6 cellular contexts compared by ENCODE assay signal in genomic region chr19:49117677-49118564, GRCh38. TPM values are rescaled to one million over a fixed set of nuclear protein-coding genes. Genes with fewer than 3 reads are reported as not detected.
DNase-seq lines count a peak whose midpoint lies in the region; ATAC-seq, FAIRE-seq and TF ChIP-seq lines count a peak whose summit lies in the region.

No MANE protein-coding gene starts in this region.

- peak overlapping the region; percentile 86 for H3K4me2 ChIP-seq in K562 (ENCODE audit: insufficient read depth, low read length)

- in situ Hi-C loops in K562 (cut with MboI) = loop anchor here (10.0 kb wide), 1 partner anchor 1217 kb away; no protein-coding TSS in a partner anchor

- H3K9me3 Mint-ChIP-seq in naive thymus-derived CD8-positive, alpha-beta T cell = no peaks in the 10 kb centered on the region

- H3K4me3 Mint-ChIP-seq in naive thymus-derived CD8-positive, alpha-beta T cell = peak overlapping the region; percentile 78 to 94 (median 90)

- no peak for ATAC-seq in K562
- no peak for ATAC-seq in naive thymus-derived CD8-positive, alpha-beta T cell

- H2AFZ ChIP-seq in K562 (ENCODE audit: low read depth, low read length) = peak overlapping the region; percentile 91

- BruUV-seq in K562 (replicated peaks; lab: Mats Ljungman, UMichigan) = no TSS peak

- no peaks in the 10 kb centered on the region for H3K9me1 ChIP-seq in K562 (ENCODE audit: control insufficient read depth, insufficient read depth, low read length)

- H3K27ac ChIP-seq in K562 (ENCODE audit: extremely low read depth, low read depth, low read length) = peak overlapping the region; percentile 98

- H3K4me3 ChIP-seq in GM12865 (ENCODE audit: low read depth, low read length) (peak overlapping the region; percentile 64), K562 (peak overlapping the region; percentile 53)

- CTCF ChIA-PET in K562 (lab: Yijun Ruan, JAX; ENCODE audit: low intra/inter-chr PET ratio) = no interaction called here

- no peaks in the 10 kb centered on the region for H3K36me3 Mint-ChIP-seq in naive thymus-derived CD8-positive, alpha-beta T cell

- H3K4me1 ChIP-seq in K562 (replicated peaks in 1 of 2; ENCODE audit: control insufficient read depth in 2 of 2, insufficient read depth in 2 of 2, low read length in 2 of 2) = peaks cover 40 to 72% of the 10 kb centered on the region in 2 experiments

- FAIRE-seq in K562 (lab: Jason Lieb, UNC) (no peak), GM19239 (lab: Jason Lieb, UNC) (no peak)

- no peaks in the 10 kb centered on the region; the same call in 1 of the 2 replicates for H4K20me1 ChIP-seq in K562 (replicated peaks; ENCODE audit: control insufficient read depth, insufficient read depth, low read length)

- WGBS in K562 (ENCODE audit: insufficient coverage, low coverage, missing lambda C conversion rate) = 61% methylated on average over 26 of the region's 26 CpGs

- H3K27me3 ChIP-seq in K562 (ENCODE audit: control insufficient read depth in 2 of 2, insufficient read depth in 2 of 2, low read length in 2 of 2) = no peaks in the 10 kb centered on the region

- TF ChIP-seq POLR2A in K562 (conservative IDR thresholded peaks at IDR 0.05) = no peak

- H3K27ac Mint-ChIP-seq in naive thymus-derived CD8-positive, alpha-beta T cell = peak overlapping the region; percentile 87 to 97 (median 94)

- no peaks in the 10 kb centered on the region for H3K9me3 ChIP-seq in K562 (replicated peaks; ENCODE audit: control insufficient read depth, insufficient read depth, low read depth, low read length)

- H3K9ac ChIP-seq in K562 (ENCODE audit: insufficient read depth in 1 of 2, low read depth in 2 of 2, low read length in 2 of 2) = peak overlapping the region; percentile 95 to 98

- H3K4me1 Mint-ChIP-seq in naive thymus-derived CD8-positive, alpha-beta T cell = peaks cover 22 to 50% (median 47%) of the 10 kb centered on the region in 4 donors

- H3K27me3 Mint-ChIP-seq in naive thymus-derived CD8-positive, alpha-beta T cell = peaks cover 0 to 7% (median 0%) of the 10 kb centered on the region in 5 donors

- H3K36me3 ChIP-seq in K562 (ENCODE audit: control insufficient read depth, insufficient read depth, low read length) = peaks cover 11% of the 10 kb centered on the region

- TF ChIP-seq RAD21 in K562 (CRISPR knock-in tag; conservative IDR thresholded peaks at IDR 0.05 in 1 of 2, IDR thresholded peaks at IDR 0.05 in 1 of 2) = no peak

- TF ChIP-seq CTCF in GM12865 (IDR thresholded peaks at IDR 0.05; ENCODE audit: insufficient read depth, low read depth, low read length, missing control alignments) = no peak
- no peak for TF ChIP-seq CTCF in K562 (IDR thresholded peaks at IDR 0.05 in 2 of 3, conservative IDR thresholded peaks at IDR 0.05 in 1 of 3; ENCODE audit: insufficient read depth in 2 of 3, low read depth in 1 of 3, low read length in 3 of 3)

- H3K79me2 ChIP-seq in K562 (ENCODE audit: control insufficient read depth, insufficient read depth, low read length) = peaks cover 22% of the 10 kb centered on the region; the same call in 2 of the 3 replicates

- intact Hi-C loops in K562 (cut with micrococcal nuclease) = loop anchor here (5.0 kb wide), 1 partner anchor 39 kb away; the partner anchor contains the start of genes HRC and TRPM4

- DNase-seq in GM12865 (ENCODE audit: low read depth) (no peak), K562 (ENCODE audit: extremely low read depth in 1 of 4, low spot score in 3 of 4) (peak in 1 of 4 experiments; percentile 8), cerebellar nuclear complex (lab: John Stamatoyannopoulos, UW) (no peak), GM19239 (ENCODE audit: insufficient read length, low spot score) (no peak), SW480 (ENCODE audit: low spot score) (no peak)
- no peak for DNase-seq in naive thymus-derived CD8-positive, alpha-beta T cell

- POLR2A ChIA-PET in K562 (lab: Yijun Ruan, JAX) = interaction anchor here (0.6 to 1.6 kb wide), 5 partner anchors 11 to 759 kb away, joined by 3 to 6 read pairs (median 3); partner anchors contain the start of gene AKT1S1
- POLR2A ChIA-PET in naive thymus-derived CD8-positive, alpha-beta T cell (lab: Charles Lee) = interaction anchor here (0.7 to 3.7 kb wide), 6 partner anchors 10 to 404 kb away, joined by 3 to 23 read pairs (median 4); partner anchors contain the start of genes GYS1 and RUVBL2

- no peak for TF ChIP-seq EP300 in K562 (IDR thresholded peaks at IDR 0.05; ENCODE audit: low read length)

RNA-seq across cellular contexts. Expression of gene C19orf73, which starts 1.0 kb away (rescaled TPM):
- total RNA-seq in K562 (2011; cell fraction: chromatin; rRNA removed; ENCODE audit: low replicate concordance) = 1.3 and 4.9 TPM in 2 replicates
- 7.0 and 7.4 TPM in 2 replicates for total RNA-seq in K562 (2011; cell fraction: nucleolus; rRNA removed)
- 3.8 and 4.5 TPM in 2 replicates for total RNA-seq in K562 (2011; cell fraction: nucleoplasm; rRNA removed)
- total RNA-seq in K562 (2014; rRNA removed) = 4.7 and 7.4 TPM in 2 replicates
- total RNA-seq in K562 (2014; rRNA removed; fragmentation: Illumina TruSeq; extraction: Trizol) = 0.55 and 0.64 TPM in 2 replicates
- total RNA-seq in K562 (2015; rRNA removed; fragmentation: Illumina TruSeq; extraction: Trizol) = 1.4 and 2.1 TPM in 2 replicates
- 1.6 and 3.2 TPM in 2 replicates for total RNA-seq in K562 (2021)
- polyA plus RNA-seq in K562 (2011; rRNA removed) = 1.5 and 1.9 TPM in 2 replicates
- polyA plus RNA-seq in K562 (2011; cell fraction: cytosol; rRNA removed) = 4.1 and 8.0 TPM in 2 replicates
- 4.8 and 7.5 TPM in 2 replicates for polyA plus RNA-seq in K562 (2011; cell fraction: nucleus; rRNA removed)
- 1.8 and 3.7 TPM in 2 replicates for polyA plus RNA-seq in K562 (2012)
- polyA plus RNA-seq in K562 (2014; fragmentation: Illumina TruSeq; extraction: Trizol) = 1.1 TPM in 2 replicates
- polyA plus RNA-seq in K562 (2014; fragmentation: Nextera tagmentation; extraction: Ambion mirVana) = under 1 TPM; 0.08 to 0.32 TPM
- 5.4 and 5.7 TPM in 2 replicates for polyA plus RNA-seq in K562 (2014; rRNA removed)
- 0.69 and 0.74 TPM in 2 replicates for polyA minus RNA-seq in K562 (2011; rRNA and poly(A)+ RNA removed)
- polyA minus RNA-seq in K562 (2011; cell fraction: cytosol; rRNA and poly(A)+ RNA removed) = 1.6 and 3.3 TPM in 2 replicates
- polyA minus RNA-seq in K562 (2011; cell fraction: nucleus; rRNA and poly(A)+ RNA removed) = 4.0 and 4.2 TPM in 2 replicates
- 1 to 10 TPM; 1.6 TPM for total RNA-seq in naive thymus-derived CD8-positive, alpha-beta T cell
- 1 to 10 TPM; 3.0 to 7.0 (median 5.7) TPM for polyA plus RNA-seq in naive thymus-derived CD8-positive, alpha-beta T cell

RNA-seq across cellular contexts. Expression of gene PPFIA3, which starts 1.4 kb away (rescaled TPM):
- total RNA-seq in K562 (2011; cell fraction: chromatin; rRNA removed; ENCODE audit: low replicate concordance) = 69.7 and 96.7 TPM in 2 replicates
- 59.0 and 65.5 TPM in 2 replicates for total RNA-seq in K562 (2011; cell fraction: nucleolus; rRNA removed)
- total RNA-seq in K562 (2011; cell fraction: nucleoplasm; rRNA removed) = 60.3 and 89.2 TPM in 2 replicates
- total RNA-seq in K562 (2014; rRNA removed) = 48.2 and 55.9 TPM in 2 replicates
- total RNA-seq in K562 (2014; rRNA removed; fragmentation: Illumina TruSeq; extraction: Trizol) = 10.3 and 11.5 TPM in 2 replicates
- 19.1 and 21.0 TPM in 2 replicates for total RNA-seq in K562 (2015; rRNA removed; fragmentation: Illumina TruSeq; extraction: Trizol)
- 47.5 and 53.0 TPM in 2 replicates for total RNA-seq in K562 (2021)
- 11.2 and 16.9 TPM in 2 replicates for polyA plus RNA-seq in K562 (2011; rRNA removed)
- 17.5 and 30.1 TPM in 2 replicates for polyA plus RNA-seq in K562 (2011; cell fraction: cytosol; rRNA removed)
- 52.6 and 77.1 TPM in 2 replicates for polyA plus RNA-seq in K562 (2011; cell fraction: nucleus; rRNA removed)
- 17.8 and 27.4 TPM in 2 replicates for polyA plus RNA-seq in K562 (2012)
- polyA plus RNA-seq in K562 (2014; fragmentation: Illumina TruSeq; extraction: Trizol) = 17.6 and 30.1 TPM in 2 replicates
- under 1 TPM; 0.10 to 0.29 TPM for polyA plus RNA-seq in K562 (2014; fragmentation: Nextera tagmentation; extraction: Ambion mirVana)
- polyA plus RNA-seq in K562 (2014; rRNA removed) = 44.2 and 46.7 TPM in 2 replicates
- polyA minus RNA-seq in K562 (2011; rRNA and poly(A)+ RNA removed) = 11.1 and 17.2 TPM in 2 replicates
- 9.8 and 20.9 TPM in 2 replicates for polyA minus RNA-seq in K562 (2011; cell fraction: cytosol; rRNA and poly(A)+ RNA removed)
- 27.1 and 32.9 TPM in 2 replicates for polyA minus RNA-seq in K562 (2011; cell fraction: nucleus; rRNA and poly(A)+ RNA removed)
- total RNA-seq in naive thymus-derived CD8-positive, alpha-beta T cell = 1 to 10 TPM; 3.6 to 4.7 TPM
- polyA plus RNA-seq in naive thymus-derived CD8-positive, alpha-beta T cell = under 1 TPM in 2 of 3 donors, not detected in 1; 0.20 to 0.58 TPM

RNA-seq across cellular contexts. Expression of gene LIN7B, which starts 3.8 kb away (rescaled TPM):
- total RNA-seq in K562 (2011; cell fraction: chromatin; rRNA removed; ENCODE audit: low replicate concordance) = 18.4 and 32.9 TPM in 2 replicates
- 24.3 and 26.6 TPM in 2 replicates for total RNA-seq in K562 (2011; cell fraction: nucleolus; rRNA removed)
- 18.6 and 20.3 TPM in 2 replicates for total RNA-seq in K562 (2011; cell fraction: nucleoplasm; rRNA removed)
- total RNA-seq in K562 (2014; rRNA removed) (11.0 and 12.4 TPM in 2 replicates), K562 (2014; rRNA removed; fragmentation: Illumina TruSeq; extraction: Trizol) (1.1 and 1.6 TPM in 2 replicates), K562 (2015; rRNA removed; fragmentation: Illumina TruSeq; extraction: Trizol) (4.0 and 4.1 TPM in 2 replicates), K562 (2021) (9.2 and 9.6 TPM in 2 replicates)
- polyA plus RNA-seq in K562 (2011; rRNA removed) (5.9 and 10.3 TPM in 2 replicates), K562 (2014; fragmentation: Illumina TruSeq; extraction: Trizol) (3.1 and 5.1 TPM in 2 replicates), K562 (2014; fragmentation: Nextera tagmentation; extraction: Ambion mirVana) (1 to 10 TPM in 1 of 2 experiments, under 1 TPM in 1; 0.89 to 1.4 TPM), K562 (2014; rRNA removed) (15.7 and 18.3 TPM in 2 replicates)
- 8.5 and 10.8 TPM in 2 replicates for polyA plus RNA-seq in K562 (2011; cell fraction: cytosol; rRNA removed)
- 36.2 and 41.7 TPM in 2 replicates for polyA plus RNA-seq in K562 (2011; cell fraction: nucleus; rRNA removed)
- polyA plus RNA-seq in K562 (2012) = 9.0 and 9.4 TPM in 2 replicates
- polyA minus RNA-seq in K562 (2011; rRNA and poly(A)+ RNA removed) = 3.4 and 4.1 TPM in 2 replicates
- 1.5 and 4.3 TPM in 2 replicates for polyA minus RNA-seq in K562 (2011; cell fraction: cytosol; rRNA and poly(A)+ RNA removed)
- 8.2 and 8.7 TPM in 2 replicates for polyA minus RNA-seq in K562 (2011; cell fraction: nucleus; rRNA and poly(A)+ RNA removed)
- total RNA-seq in naive thymus-derived CD8-positive, alpha-beta T cell = 10 to 100 TPM; 15.7 to 16.2 TPM
- 1 to 10 TPM; 5.5 to 9.2 (median 5.6) TPM for polyA plus RNA-seq in naive thymus-derived CD8-positive, alpha-beta T cell

RNA-seq across cellular contexts. Expression of gene SNRNP70, which starts 32.7 kb away (rescaled TPM):
- total RNA-seq in K562 (2011; cell fraction: chromatin; rRNA removed; ENCODE audit: low replicate concordance) = 309 and 784 TPM in 2 replicates
- total RNA-seq in K562 (2011; cell fraction: nucleolus; rRNA removed) = 479 and 527 TPM in 2 replicates
- total RNA-seq in K562 (2011; cell fraction: nucleoplasm; rRNA removed) = 307 and 384 TPM in 2 replicates
- total RNA-seq in K562 (2014; rRNA removed) (496 and 541 TPM in 2 replicates), K562 (2014; rRNA removed; fragmentation: Illumina TruSeq; extraction: Trizol) (82.0 and 82.4 TPM in 2 replicates), K562 (2015; rRNA removed; fragmentation: Illumina TruSeq; extraction: Trizol) (122 and 128 TPM in 2 replicates), K562 (2021) (201 and 234 TPM in 2 replicates)
- polyA plus RNA-seq in K562 (2011; rRNA removed) (136 and 190 TPM in 2 replicates), K562 (2014; fragmentation: Illumina TruSeq; extraction: Trizol) (143 and 188 TPM in 2 replicates), K562 (2014; fragmentation: Nextera tagmentation; extraction: Ambion mirVana) (1 to 10 TPM; 2.8 to 3.2 TPM), K562 (2014; rRNA removed) (401 and 493 TPM in 2 replicates)
- 172 and 316 TPM in 2 replicates for polyA plus RNA-seq in K562 (2011; cell fraction: cytosol; rRNA removed)
- polyA plus RNA-seq in K562 (2011; cell fraction: nucleus; rRNA removed) = 716 and 1,314 TPM in 2 replicates
- 250 and 336 TPM in 2 replicates for polyA plus RNA-seq in K562 (2012)
- polyA minus RNA-seq in K562 (2011; rRNA and poly(A)+ RNA removed) = 40.2 and 43.9 TPM in 2 replicates
- 86.0 and 90.3 TPM in 2 replicates for polyA minus RNA-seq in K562 (2011; cell fraction: cytosol; rRNA and poly(A)+ RNA removed)
- 98.1 and 126 TPM in 2 replicates for polyA minus RNA-seq in K562 (2011; cell fraction: nucleus; rRNA and poly(A)+ RNA removed)
- 100 to 1,000 TPM; 706 to 741 TPM for total RNA-seq in naive thymus-derived CD8-positive, alpha-beta T cell
- polyA plus RNA-seq in naive thymus-derived CD8-positive, alpha-beta T cell = 10 to 100 TPM; 42.3 to 63.4 (median 50.2) TPM

RNA-seq across cellular contexts. Expression of gene HRC, which starts 37.3 kb away (rescaled TPM):
- total RNA-seq in K562 (2011; cell fraction: chromatin; rRNA removed; ENCODE audit: low replicate concordance) = 32.2 and 45.2 TPM in 2 replicates
- total RNA-seq in K562 (2011; cell fraction: nucleolus; rRNA removed) = 32.8 and 33.2 TPM in 2 replicates
- total RNA-seq in K562 (2011; cell fraction: nucleoplasm; rRNA removed) = 43.6 and 52.1 TPM in 2 replicates
- total RNA-seq in K562 (2014; rRNA removed) (15.6 and 20.8 TPM in 2 replicates), K562 (2014; rRNA removed; fragmentation: Illumina TruSeq; extraction: Trizol) (10.0 and 11.7 TPM in 2 replicates), K562 (2015; rRNA removed; fragmentation: Illumina TruSeq; extraction: Trizol) (15.9 and 16.1 TPM in 2 replicates), K562 (2021) (14.8 and 15.6 TPM in 2 replicates)
- polyA plus RNA-seq in K562 (2011; rRNA removed) (13.1 and 22.3 TPM in 2 replicates), K562 (2014; fragmentation: Illumina TruSeq; extraction: Trizol) (17.9 and 18.7 TPM in 2 replicates), K562 (2014; fragmentation: Nextera tagmentation; extraction: Ambion mirVana) (1 to 10 TPM in 1 of 2 experiments, under 1 TPM in 1; 0.66 to 1.2 TPM), K562 (2014; rRNA removed) (11.8 and 13.7 TPM in 2 replicates)
- polyA plus RNA-seq in K562 (2011; cell fraction: cytosol; rRNA removed) = 12.4 and 22.9 TPM in 2 replicates
- polyA plus RNA-seq in K562 (2011; cell fraction: nucleus; rRNA removed) = 28.6 and 29.0 TPM in 2 replicates
- polyA plus RNA-seq in K562 (2012) = 15.3 and 17.4 TPM in 2 replicates
- polyA minus RNA-seq in K562 (2011; rRNA and poly(A)+ RNA removed) = 18.4 and 24.8 TPM in 2 replicates
- 7.2 and 13.7 TPM in 2 replicates for polyA minus RNA-seq in K562 (2011; cell fraction: cytosol; rRNA and poly(A)+ RNA removed)
- 4.0 and 6.3 TPM in 2 replicates for polyA minus RNA-seq in K562 (2011; cell fraction: nucleus; rRNA and poly(A)+ RNA removed)
- total RNA-seq in naive thymus-derived CD8-positive, alpha-beta T cell = not detected
- polyA plus RNA-seq in naive thymus-derived CD8-positive, alpha-beta T cell = not detected
